21 cellular contexts compared by ENCODE assay signal in the genomic region with DNA sequence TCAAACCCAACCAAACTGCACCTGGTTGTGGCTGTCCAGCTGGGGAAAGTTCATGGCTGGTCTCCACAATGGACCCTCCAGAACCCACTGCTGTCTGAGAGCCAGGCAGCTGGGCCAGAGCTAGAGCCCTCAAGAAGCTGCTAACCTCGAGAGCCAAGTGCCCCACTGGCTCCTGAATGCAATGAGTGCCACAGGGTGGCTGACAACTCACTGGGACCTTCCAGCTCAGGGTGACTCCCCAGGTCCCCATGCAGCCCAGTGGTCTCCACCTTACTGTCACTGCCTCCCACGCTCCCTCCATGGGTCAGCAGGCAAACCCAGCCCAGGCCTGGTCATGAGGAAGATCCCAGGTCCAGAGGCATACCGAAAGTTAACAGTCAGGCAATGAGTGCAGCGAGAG. TPM values are rescaled to one million over a fixed set of nuclear protein-coding genes. Genes with fewer than 3 reads are reported as not detected.
DNase-seq lines count a peak whose midpoint lies in the region; ATAC-seq lines count a peak whose summit lies in the region.
"Had no signal": no experiment of that assay in that cellular context is flagged by ENCODE, and none has a peak within 500 bp of the region (broad histone marks: within the 10 kb centered on the region; RNA-seq: fewer than 3 reads in every experiment).

No MANE protein-coding gene starts in this region.

- 95 to 99% methylated on average over 4 of the region's 4 CpGs for WGBS in aorta, 2 donors

- H3K4me3 ChIP-seq in aorta (ENCODE audit: low read length in 2 of 2): no peak overlapping the region
- H3K4me3 ChIP-seq: A549; BLaER1 treated with 17β-estradiol and CSF1 and Interleukin-3, amounts not matched to agents 10 nM and 100 nM; GM23338 had no signal

- H3K27ac ChIP-seq in aorta (ENCODE audit: low read depth in 1 of 2, low read length in 2 of 2): no peak overlapping the region
- H3K27ac ChIP-seq: A549; BLaER1 treated with 17β-estradiol and CSF1 and Interleukin-3, amounts not matched to agents 10 nM and 100 nM had no signal

- peak; percentile 10 for DNase-seq in DMS79 treated with DMSO at 0.1 percent for 48 hours (lab: John Stamatoyannopoulos, UW)
- no peak for DNase-seq in DMS79 (lab: John Stamatoyannopoulos, UW)
- peak; percentile 30 for DNase-seq in posterior vena cava (ENCODE audit: low spot score)
- DNase-seq in aorta: peak; percentile 12 to 46
- no peak for DNase-seq in SIG-M5 treated with dmso at 0.1 percent for 504 hours (lab: John Stamatoyannopoulos, UW; ENCODE audit: unreplicated experiment)
- no peak for DNase-seq in stimulated activated CD4-positive, alpha-beta T cell treated with anti-CD3 and anti-CD28 coated beads, Interleukin-4, amount 100 ng/mL, for 1 hour
- DNase-seq: 8988T; ACHN; AML-193; BE2C; CD4-positive, alpha-beta T cell; CD8-positive, alpha-beta memory T cell; DMS 273 treated with DMSO at 0.1 percent for 48 hours; GF-D8; H9 had no signal

- intact Hi-C loops in posterior vena cava (cut with DNase I): loop anchor here in 1 of 2 donors (10.0 kb wide), 1 partner anchor 699 kb away; no protein-coding TSS in a partner anchor
- intact Hi-C loops in aorta (cut with DNase I): no loop called here

- ATAC-seq in aorta (ENCODE audit: low FRiP score): no peak
- ATAC-seq: A549, GM23338, HCT116 had no signal

- H3K27me3 ChIP-seq in aorta (ENCODE audit: control insufficient read depth in 1 of 2, insufficient read depth in 2 of 2, low read length in 1 of 2): no peaks in the 10 kb centered on the region
- H3K27me3 ChIP-seq: BE2C had no signal

- H3K36me3 ChIP-seq in aorta (ENCODE audit: control insufficient read depth in 1 of 2, insufficient read depth in 2 of 2, low read length in 1 of 2): no peaks in the 10 kb centered on the region
- H3K36me3 ChIP-seq: BE2C; BLaER1 treated with 17β-estradiol and CSF1 and Interleukin-3, amounts not matched to agents 10 nM and 100 nM had no signal

- no peaks in the 10 kb centered on the region for H3K4me1 ChIP-seq in aorta (ENCODE audit: control insufficient read depth in 1 of 2, insufficient read depth in 2 of 2, low read length in 2 of 2)
- H3K4me1 ChIP-seq: A549; BE2C; BLaER1 treated with 17β-estradiol and CSF1 and Interleukin-3, amounts not matched to agents 10 nM and 100 nM had no signal

- no peaks in the 10 kb centered on the region for H3K9me3 ChIP-seq in aorta (ENCODE audit: control insufficient read depth, low read length)
- H3K9me3 ChIP-seq: A549; BE2C; BLaER1 treated with 17β-estradiol and CSF1 and Interleukin-3, amounts not matched to agents 10 nM and 100 nM had no signal

RNA-seq across cellular contexts. Expression of gene CHST1, which starts 8.0 kb away (rescaled TPM):
- total RNA-seq in posterior vena cava: 1 to 10 TPM; 3.3 to 5.2 TPM
- total RNA-seq in aorta: 10 to 100 TPM; 11.0 to 15.2 TPM
- polyA plus RNA-seq in aorta: 10 to 100 TPM in 1 of 2 donors, 1 to 10 TPM in 1; 6.0 to 31.0 TPM
- total RNA-seq: CD4-positive, alpha-beta T cell; G401 had no signal
- polyA plus RNA-seq: CD14-positive monocyte; CD8-positive, alpha-beta memory T cell had no signal

Comparison
In these comparisons a context has a peak if more than half of its experiments do, and no peak if none do; other contexts are left out.
1. DNase-seq: peak in DMS79 treated with DMSO at 0.1 percent for 48 hours (single experiment), posterior vena cava (single experiment) and aorta (2 of 2); none in DMS79 (single experiment), SIG-M5 treated with dmso at 0.1 percent for 504 hours (single experiment) and stimulated activated CD4-positive, alpha-beta T cell treated with anti-CD3 and anti-CD28 coated beads, Interleukin-4, amount 100 ng/mL, for 1 hour (single experiment).